In the genomic region with DNA sequence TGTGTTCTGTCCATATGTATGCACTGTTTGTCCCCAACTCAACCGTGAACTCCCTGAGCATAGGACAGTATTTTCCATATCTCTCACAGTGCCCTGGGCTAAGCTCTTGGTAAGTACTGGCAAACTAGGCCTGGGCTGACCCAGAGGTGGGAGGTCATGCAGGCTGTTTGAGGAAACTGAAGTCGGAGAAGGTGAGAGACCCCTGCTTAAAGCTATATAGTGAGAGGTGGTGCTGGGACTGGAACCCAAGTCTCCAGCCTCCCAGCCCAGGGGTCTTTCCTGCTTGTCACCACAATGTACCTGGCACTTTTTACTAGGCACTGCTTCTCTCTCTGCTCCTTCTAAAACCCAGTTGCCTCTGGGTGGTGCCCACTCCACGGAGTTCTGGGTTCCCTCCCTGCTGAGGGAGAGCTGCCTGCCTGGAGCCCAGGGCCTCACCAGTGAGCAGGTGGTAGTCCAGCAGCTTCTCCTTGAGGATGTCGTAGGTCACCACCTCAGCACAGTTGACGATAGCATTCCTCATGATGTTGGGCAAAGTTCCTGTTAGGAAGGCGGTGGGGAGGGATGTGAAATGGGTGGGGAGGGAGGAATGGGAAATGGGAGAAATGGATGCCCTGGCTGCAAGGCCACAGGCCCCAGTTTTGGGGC, we compare ENCODE assay signal across 21 cellular contexts. TPM values are rescaled to one million over a fixed set of nuclear protein-coding genes. Genes with fewer than 3 reads are reported as not detected.
DNase-seq lines count a peak whose midpoint lies in the region; ATAC-seq and TF ChIP-seq lines count a peak whose summit lies in the region.
"Had no signal": no experiment of that assay in that cellular context is flagged by ENCODE, and none has a peak within 500 bp of the region (broad histone marks: within the 10 kb centered on the region; RNA-seq: fewer than 3 reads in every experiment).

No MANE protein-coding gene starts in this region.

- H3K4me3 Mint-ChIP-seq in activated CD4-positive, alpha-beta T cell treated with anti-CD3 and anti-CD28 coated beads for 36 hours: no peak overlapping the region
- H3K4me3 Mint-ChIP-seq in T-cell (peak overlapping the region in 1 of 3 donors; percentile 82), brain (no peak overlapping the region)
- H3K4me3 Mint-ChIP-seq: B cell, mesothelial cell of epicardium, neural crest cell, WTC11 had no signal

- no peaks in the 10 kb centered on the region for H3K27me3 Mint-ChIP-seq in activated CD4-positive, alpha-beta T cell treated with anti-CD3 and anti-CD28 coated beads for 36 hours
- H3K27me3 Mint-ChIP-seq in T-cell: no peaks in the 10 kb centered on the region
- no peaks in the 10 kb centered on the region for H3K27me3 Mint-ChIP-seq in brain
- H3K27me3 Mint-ChIP-seq: B cell had no signal

- ATAC-seq in activated CD4-positive, alpha-beta T cell treated with anti-CD3 and anti-CD28 coated beads for 36 hours: no peak
- no peak for ATAC-seq in T-cell (replicated peaks in 1 of 4)
- no peak for ATAC-seq in sciatic nerve
- ATAC-seq in HG02571 (IDR thresholded peaks at IDR 0.05; ENCODE audit: unreplicated experiment): no peak
- ATAC-seq: body of pancreas, PC-3 had no signal

- H3K36me3 Mint-ChIP-seq in activated CD4-positive, alpha-beta T cell treated with anti-CD3 and anti-CD28 coated beads for 36 hours (ENCODE audit: low read depth): peaks cover 14% of the 10 kb centered on the region
- H3K36me3 Mint-ChIP-seq in T-cell (peaks cover 32% of the 10 kb centered on the region), brain (peaks cover 24% of the 10 kb centered on the region)
- H3K36me3 Mint-ChIP-seq: WTC11 had no signal

- H3K4me1 Mint-ChIP-seq in activated CD4-positive, alpha-beta T cell treated with anti-CD3 and anti-CD28 coated beads for 36 hours: peaks cover 61% of the 10 kb centered on the region
- H3K4me1 Mint-ChIP-seq in T-cell (peaks cover 65 to 88% (median 84%) of the 10 kb centered on the region in 3 donors), brain (no peaks in the 10 kb centered on the region)
- H3K4me1 Mint-ChIP-seq: mesothelial cell of epicardium, neural crest cell had no signal

- no peak for TF ChIP-seq CTCF in brain (conservative IDR thresholded peaks at IDR 0.05)

- peak overlapping the region; percentile 90 for H3K27ac Mint-ChIP-seq in activated CD4-positive, alpha-beta T cell treated with anti-CD3 and anti-CD28 coated beads for 36 hours
- H3K27ac Mint-ChIP-seq in T-cell (peak overlapping the region; percentile 91 to 95), brain (peak overlapping the region in 3 of 5 experiments; percentile 24 to 37 (median 28))
- H3K27ac Mint-ChIP-seq: WTC11 had no signal

- CTCF ChIA-PET in activated CD4-positive, alpha-beta T cell treated with anti-CD3 and anti-CD28 coated beads for 36 hours (lab: Charles Lee): interaction anchor here (0.7 to 2.0 kb wide), 9 partner anchors 9 to 40 kb away, joined by 3 to 7 read pairs (median 5); no protein-coding TSS in a partner anchor
- CTCF ChIA-PET in T-cell (lab: Charles Lee): interaction anchor here in 1 of 2 donors (1.3 to 2.4 kb wide), 4 partner anchors 9 to 24 kb away, joined by 4 to 17 read pairs (median 10); partner anchors contain the start of gene UCP2

- intact Hi-C loops in activated CD4-positive, alpha-beta T cell treated with anti-CD3 and anti-CD28 coated beads for 36 hours (cut with DNase I, micrococcal nuclease): no loop called here
- intact Hi-C loops in sciatic nerve (cut with DNase I): no loop called here

- POLR2A ChIA-PET in activated CD4-positive, alpha-beta T cell treated with anti-CD3 and anti-CD28 coated beads for 36 hours (lab: Charles Lee): interaction anchor here (0.7 to 1.5 kb wide), 4 partner anchors 9 to 29 kb away, joined by 3 to 8 read pairs (median 4); no protein-coding TSS in a partner anchor
- POLR2A ChIA-PET in T-cell (lab: Charles Lee): interaction anchor here (0.9 to 3.4 kb wide), 5 partner anchors 9 to 166 kb away, joined by 4 to 42 read pairs (median 11); partner anchors contain the start of gene C2CD3 (in 1 of the 2)

- H3K9me3 Mint-ChIP-seq in activated CD4-positive, alpha-beta T cell treated with anti-CD3 and anti-CD28 coated beads for 36 hours (ENCODE audit: low read depth): no peaks in the 10 kb centered on the region
- H3K9me3 Mint-ChIP-seq in T-cell (no peaks in the 10 kb centered on the region), brain (no peaks in the 10 kb centered on the region)
- H3K9me3 Mint-ChIP-seq: mesothelial cell of epicardium, neural crest cell, WTC11 had no signal

- DNase-seq in activated CD4-positive, alpha-beta T cell treated with anti-CD3 and anti-CD28 coated beads for 36 hours: no peak
- DNase-seq in activated CD4-positive, alpha-beta T cell treated with anti-CD3 and anti-CD28 coated beads, Interleukin-2, amount 50 U/mL, for 48 hours: no peak
- DNase-seq in T-cell (no peak), sciatic nerve (ENCODE audit: low spot score) (peak; percentile 21), 8988T (no peak), DMS79 (lab: John Stamatoyannopoulos, UW) (no peak)
- DNase-seq: body of pancreas; cortex of kidney; KBM-7; NCI-H1694 treated with DMSO at 0.1 percent for 48 hours; NCI-H82; PC-3; SIG-M5; stimulated activated CD4-positive, alpha-beta T cell treated with anti-CD3 and anti-CD28 coated beads, Interleukin-2, amount 100 ng/mL, for 48 hours; upper lobe of right lung had no signal

RNA-seq across cellular contexts. Expression of gene UCP3, which starts 4.7 kb away (rescaled TPM):
- total RNA-seq in activated CD4-positive, alpha-beta T cell treated with anti-CD3 and anti-CD28 coated beads for 36 hours: under 1 TPM; 0.69 to 0.73 TPM
- total RNA-seq in T-cell (1 to 10 TPM; 5.7 to 6.8 (median 6.5) TPM), sciatic nerve (2.6 TPM)
- 1.1 TPM for polyA plus RNA-seq in brain (ENCODE audit: insufficient read depth, low read depth, low replicate concordance)

RNA-seq across cellular contexts. Expression of gene UCP2, which starts 21.5 kb away (rescaled TPM):
- total RNA-seq in activated CD4-positive, alpha-beta T cell treated with anti-CD3 and anti-CD28 coated beads for 36 hours: 100 to 1,000 TPM; 259 to 261 TPM
- total RNA-seq in T-cell (100 to 1,000 TPM; 241 to 754 (median 311) TPM), sciatic nerve (43.1 TPM)
- 461 TPM for polyA plus RNA-seq in brain (ENCODE audit: insufficient read depth, low read depth, low replicate concordance)

RNA-seq across cellular contexts. Expression of gene DNAJB13, which starts 53.3 kb away (rescaled TPM):
- total RNA-seq in activated CD4-positive, alpha-beta T cell treated with anti-CD3 and anti-CD28 coated beads for 36 hours: under 1 TPM; 0.37 to 0.57 TPM
- under 1 TPM in 3 of 5 donors, not detected in 2; 0.19 to 0.96 (median 0.30) TPM for total RNA-seq in T-cell
- polyA plus RNA-seq in brain (ENCODE audit: insufficient read depth, low read depth, low replicate concordance): 0.36 TPM
- 0.62 TPM for total RNA-seq in sciatic nerve
- total RNA-seq: upper lobe of right lung had no signal

Comparison
In these comparisons a context has a peak if more than half of its experiments do, and no peak if none do; other contexts are left out.
1. H3K27ac Mint-ChIP-seq: peak in every context shown above with its lines; median percentile 93 in T-cell; 90 in activated CD4-positive, alpha-beta T cell treated with anti-CD3 and anti-CD28 coated beads for 36 hours; 28 in brain.